9 cellular contexts compared by ENCODE assay signal in the genomic region with DNA sequence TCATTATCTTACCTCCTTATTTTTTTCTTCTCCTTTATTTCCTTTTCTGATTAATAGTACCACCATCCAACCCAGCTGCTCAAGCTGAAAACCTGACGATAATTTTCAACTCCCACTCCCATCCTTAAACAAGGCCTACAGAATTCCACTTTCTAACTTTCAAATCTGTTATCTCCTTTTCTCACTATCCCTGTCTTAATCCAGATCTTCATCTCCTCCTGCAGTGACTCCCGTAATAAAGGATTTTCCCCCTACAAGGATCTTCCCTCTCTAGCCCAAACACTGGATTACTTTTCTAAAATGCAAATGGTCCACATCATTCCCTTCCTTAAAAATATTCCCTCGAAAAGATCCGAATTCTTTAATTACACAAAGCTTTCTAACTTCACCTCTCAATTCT. TPM values are rescaled to one million over a fixed set of nuclear protein-coding genes. Genes with fewer than 3 reads are reported as not detected.
A peak's percentile ranks its signal among the peaks of the same experiment; 100 is the strongest.
DNase-seq lines count a peak whose midpoint lies in the region; ATAC-seq and TF ChIP-seq lines count a peak whose summit lies in the region.
"Had no signal": no experiment of that assay in that cellular context is flagged by ENCODE, and none has a peak within 500 bp of the region (broad histone marks: within the 10 kb centered on the region; RNA-seq: fewer than 3 reads in every experiment).

No MANE protein-coding gene starts in this region.

- 75% methylated on average over 4 of the region's 4 CpGs for WGBS in esophagus muscularis mucosa
- WGBS in trophoblast cell (ENCODE audit: extremely low coverage, insufficient coverage, insufficient read length), result 100% methylated on average over 2 of the region's 4 CpGs
- WGBS in neuronal stem cell (ENCODE audit: extremely low coverage in 2 of 2, insufficient read length in 2 of 2, insufficient replicate concordance in 1 of 2), 2 donors, result 100% methylated on average over 2 of the region's 4 CpGs; no CpG with 5 or more reads in 1 of the 2 donors

- no peak overlapping the region for H3K9ac ChIP-seq in trophoblast cell (ENCODE audit: low read length)
- no peak overlapping the region for H3K9ac ChIP-seq in neuronal stem cell (ENCODE audit: low read depth, low read length, poor library complexity)

- H2BK120ac ChIP-seq in trophoblast cell (ENCODE audit: insufficient read depth, low read length, poor library complexity) (no peak overlapping the region), neuronal stem cell (ENCODE audit: low read depth, low read length) (no peak overlapping the region)

- H3K18ac ChIP-seq in trophoblast cell (ENCODE audit: low read length), result no peak overlapping the region
- no peak overlapping the region for H3K18ac ChIP-seq in neuronal stem cell (ENCODE audit: low read length)

- no peak overlapping the region for H3K14ac ChIP-seq in trophoblast cell (ENCODE audit: low read length)
- H3K14ac ChIP-seq in neuronal stem cell (ENCODE audit: low read length), result no peak overlapping the region

- H2BK12ac ChIP-seq in trophoblast cell (ENCODE audit: low read length) (no peak overlapping the region), neuronal stem cell (ENCODE audit: low read length) (no peak overlapping the region)

- H3K9me3 ChIP-seq in RWPE2 (ENCODE audit: severe bottlenecking) (no peaks in the 10 kb centered on the region), esophagus muscularis mucosa (no peaks in the 10 kb centered on the region), trophoblast cell (ENCODE audit: insufficient read depth, low read depth, low read length) (no peaks in the 10 kb centered on the region), neuronal stem cell (replicated peaks in 1 of 2; ENCODE audit: control insufficient read depth in 2 of 2, insufficient read depth in 1 of 2, low read depth in 1 of 2, low read length in 2 of 2) (no peaks in the 10 kb centered on the region)

- H3K4me1 ChIP-seq in RWPE2 (ENCODE audit: insufficient read depth, poor library complexity, severe bottlenecking) (peaks cover 17% of the 10 kb centered on the region), esophagus muscularis mucosa (peaks cover 27 to 61% (median 50%) of the 10 kb centered on the region in 4 donors), trophoblast cell (ENCODE audit: control insufficient read depth in 1 of 2, insufficient read depth in 2 of 2, low read length in 2 of 2) (no peaks in the 10 kb centered on the region), neuronal stem cell (ENCODE audit: control insufficient read depth in 2 of 2, insufficient read depth in 1 of 2, low read depth in 1 of 2, low read length in 2 of 2) (peaks cover 0 to 11% of the 10 kb centered on the region in 2 donors)

- H3K79me2 ChIP-seq in trophoblast cell (ENCODE audit: control insufficient read depth, insufficient read depth, low read length, poor library complexity), result peaks cover 6% of the 10 kb centered on the region

- DNase-seq in GM06990 (ENCODE audit: extremely low read depth, insufficient read length), result no peak
- no peak for DNase-seq in RWPE2 (ENCODE audit: low spot score)
- no peak for DNase-seq in esophagus muscularis mucosa (ENCODE audit: extremely low spot score)
- no peak for DNase-seq in trophoblast cell
- no peak for DNase-seq in epidermal melanocyte (ENCODE audit: insufficient read length, low spot score)
- DNase-seq in occipital lobe (lab: John Stamatoyannopoulos, UW), result no peak
- DNase-seq in neuronal stem cell (ENCODE audit: low spot score), result no peak
- DNase-seq in NAMALWA (ENCODE audit: low spot score), result no peak
- DNase-seq: activated CD8-positive, alpha-beta memory T cell treated with anti-CD3 and anti-CD28 coated beads, Interleukin-2, amount 50 U/mL, for 48 hours had no signal

- no peak for TF ChIP-seq EP300 in esophagus muscularis mucosa (IDR thresholded peaks at IDR 0.05)

- H2BK15ac ChIP-seq in neuronal stem cell (ENCODE audit: low read length), result no peak overlapping the region

- H3K4me2 ChIP-seq in trophoblast cell (ENCODE audit: low read length) (peak overlapping the region; percentile 42), neuronal stem cell (ENCODE audit: insufficient read depth, low read length, poor library complexity, severe bottlenecking) (no peak overlapping the region)

- H4K91ac ChIP-seq in trophoblast cell (ENCODE audit: low read depth, low read length), result no peak overlapping the region
- H4K91ac ChIP-seq in neuronal stem cell (ENCODE audit: low read depth, low read length, poor library complexity), result no peak overlapping the region

- H2AK5ac ChIP-seq in trophoblast cell (ENCODE audit: low read length) (no peak overlapping the region), neuronal stem cell (ENCODE audit: low read depth, low read length) (no peak overlapping the region)

- H3K27me3 ChIP-seq in GM06990 (replicated peaks; ENCODE audit: control insufficient read depth, insufficient read depth, low read length), result no peaks in the 10 kb centered on the region
- no peaks in the 10 kb centered on the region for H3K27me3 ChIP-seq in RWPE2 (ENCODE audit: insufficient read depth, poor library complexity, severe bottlenecking)
- H3K27me3 ChIP-seq in esophagus muscularis mucosa, result no peaks in the 10 kb centered on the region
- no peaks in the 10 kb centered on the region for H3K27me3 ChIP-seq in trophoblast cell (ENCODE audit: insufficient read depth, low read length)
- no peaks in the 10 kb centered on the region for H3K27me3 ChIP-seq in neuronal stem cell (ENCODE audit: control insufficient read depth in 3 of 3, insufficient read depth in 3 of 3, low read depth in 1 of 3, low read length in 3 of 3)

- H3K36me3 ChIP-seq in GM06990 (ENCODE audit: control insufficient read depth, insufficient read depth, low read length) (peaks cover 4% of the 10 kb centered on the region), RWPE2 (ENCODE audit: low read depth) (peaks cover 23% of the 10 kb centered on the region), esophagus muscularis mucosa (peaks cover 0 to 19% (median 2%) of the 10 kb centered on the region in 4 donors), trophoblast cell (ENCODE audit: control insufficient read depth in 1 of 2, insufficient read depth in 2 of 2, low read length in 2 of 2) (peaks cover 0 to 6% of the 10 kb centered on the region in 2 experiments), neuronal stem cell (replicated peaks in 1 of 2; ENCODE audit: control insufficient read depth in 2 of 2, insufficient read depth in 2 of 2, low read length in 2 of 2) (peaks cover 0 to 35% of the 10 kb centered on the region in 2 donors)

- no peak for ATAC-seq in RWPE2 (ENCODE audit: low read depth)

- no peak overlapping the region for H4K8ac ChIP-seq in trophoblast cell (ENCODE audit: low read depth, low read length)
- H4K8ac ChIP-seq in neuronal stem cell (ENCODE audit: low read depth, low read length), result no peak overlapping the region

- intact Hi-C loops in esophagus muscularis mucosa (cut with DNase I), result loop anchor here (5.0 kb wide), 1 partner anchor 99 kb away; no protein-coding TSS in a partner anchor

- H2BK5ac ChIP-seq in trophoblast cell (ENCODE audit: low read depth, low read length, poor library complexity) (no peak overlapping the region), neuronal stem cell (ENCODE audit: low read length) (no peak overlapping the region)

- H3K4me3 ChIP-seq in GM06990 (replicated peaks; ENCODE audit: low read depth, low read length), result peak overlapping the region; percentile 85
- peak overlapping the region; percentile 60 for H3K4me3 ChIP-seq in RWPE2 (ENCODE audit: severe bottlenecking)
- H3K4me3 ChIP-seq in esophagus muscularis mucosa, result peak overlapping the region; percentile 85 to 95 (median 92)
- no peak overlapping the region for H3K4me3 ChIP-seq in trophoblast cell (ENCODE audit: low read depth, low read length)
- peak overlapping the region in 1 of 2 donors; percentile 60 for H3K4me3 ChIP-seq in neuronal stem cell (ENCODE audit: low read length in 2 of 2)

- H3K23ac ChIP-seq in trophoblast cell (ENCODE audit: low read length) (no peak overlapping the region), neuronal stem cell (ENCODE audit: low read depth, low read length, poor library complexity) (no peak overlapping the region)

- no peak for TF ChIP-seq POLR2A in esophagus muscularis mucosa (IDR thresholded peaks at IDR 0.05; ENCODE audit: low read depth)

- H3K79me1 ChIP-seq in trophoblast cell (ENCODE audit: low read length), result peaks cover 9% of the 10 kb centered on the region
- no peaks in the 10 kb centered on the region for H3K79me1 ChIP-seq in neuronal stem cell (ENCODE audit: low read depth, low read length)

- H3K4ac ChIP-seq in trophoblast cell (ENCODE audit: low read depth, low read length) (peak overlapping the region; percentile 33), neuronal stem cell (ENCODE audit: low read length) (no peak overlapping the region)

- TF ChIP-seq CTCF in GM06990 (IDR thresholded peaks at IDR 0.05; ENCODE audit: insufficient read depth, low read length, poor library complexity, severe bottlenecking) (no peak), RWPE2 (IDR thresholded peaks at IDR 0.05; ENCODE audit: poor library complexity, severe bottlenecking) (no peak), esophagus muscularis mucosa (IDR thresholded peaks at IDR 0.05) (no peak)

- H3K27ac ChIP-seq in RWPE2 (ENCODE audit: poor library complexity, severe bottlenecking) (peak overlapping the region; percentile 76), esophagus muscularis mucosa (replicated peaks in 1 of 4) (no peak overlapping the region), trophoblast cell (ENCODE audit: low read depth, low read length) (no peak overlapping the region), neuronal stem cell (replicated peaks; ENCODE audit: low read length) (no peak overlapping the region)

- no peak overlapping the region for H4K12ac ChIP-seq in trophoblast cell (ENCODE audit: low read depth, low read length)

- H2AFZ ChIP-seq in trophoblast cell (ENCODE audit: insufficient read depth, low read length, poor library complexity), result no peak overlapping the region
- H2AFZ ChIP-seq in neuronal stem cell (ENCODE audit: low read length), result no peak overlapping the region

RNA-seq across cellular contexts. Expression of gene TRAPPC6B, which starts 1.5 kb away (rescaled TPM):
- total RNA-seq in esophagus muscularis mucosa (10 to 100 TPM; 23.9 to 40.3 (median 30.4) TPM), occipital lobe (102 TPM)
- 13.9 and 15.4 TPM in 2 replicates for polyA plus RNA-seq in trophoblast cell (2013)
- polyA plus RNA-seq in neuronal stem cell (2013, experiment 1 of 2), result 15.0 TPM
- polyA plus RNA-seq in neuronal stem cell (2013, experiment 2 of 2), result 16.7 TPM

RNA-seq across cellular contexts. Expression of gene PNN, which starts 6.5 kb away (rescaled TPM):
- total RNA-seq in esophagus muscularis mucosa, result 10 to 100 TPM; 21.0 to 32.8 (median 21.6) TPM
- polyA plus RNA-seq in trophoblast cell (2013), result 98.7 and 101 TPM in 2 replicates
- total RNA-seq in occipital lobe, result 33.1 TPM
- polyA plus RNA-seq in neuronal stem cell (2013, experiment 1 of 2), result 165 TPM
- polyA plus RNA-seq in neuronal stem cell (2013, experiment 2 of 2), result 161 TPM

RNA-seq across cellular contexts. Expression of gene GEMIN2, which starts 54.5 kb away (rescaled TPM):
- total RNA-seq in esophagus muscularis mucosa, result 10 to 100 TPM; 13.7 to 20.1 (median 17.7) TPM
- polyA plus RNA-seq in trophoblast cell (2013), result 7.2 and 8.5 TPM in 2 replicates
- 50.4 TPM for total RNA-seq in occipital lobe
- polyA plus RNA-seq in neuronal stem cell (2013, experiment 1 of 2), result 22.7 TPM
- 21.9 TPM for polyA plus RNA-seq in neuronal stem cell (2013, experiment 2 of 2)
